35 cellular contexts compared by ENCODE assay signal in the genomic region with DNA sequence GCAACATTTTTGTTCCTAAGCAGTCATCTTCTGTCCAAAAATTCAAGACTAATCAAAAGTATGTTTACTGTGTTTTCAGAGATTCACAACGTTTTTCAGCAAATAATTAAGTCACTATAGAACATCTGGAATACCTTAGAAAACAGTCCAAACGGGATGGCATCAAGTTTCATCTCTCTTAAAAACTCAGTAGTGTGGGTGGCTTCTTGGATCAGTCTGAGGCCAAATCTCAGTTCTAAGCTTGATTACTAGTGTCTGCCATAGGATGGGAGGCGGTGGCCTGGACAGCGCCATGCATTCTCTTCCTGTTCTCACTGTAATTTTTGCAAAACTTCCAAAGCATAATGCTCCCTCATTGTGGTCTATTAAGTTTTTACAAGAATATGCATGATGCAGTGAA.
"Had no signal": no experiment of that assay in that cellular context is flagged by ENCODE, and none has a peak within 500 bp of the region (broad histone marks: within the 10 kb centered on the region; RNA-seq: fewer than 3 reads in every experiment).

No MANE protein-coding gene starts in this region.

- H3K36me3 ChIP-seq: brain microvascular endothelial cell, MG63 had no signal

- H3K27me3 ChIP-seq: brain microvascular endothelial cell, MG63, SJSA1 had no signal

- H3K27ac ChIP-seq: brain microvascular endothelial cell, SJSA1, VCaP had no signal

- H3K27ac Mint-ChIP-seq: activated B cell treated with CpG ODN at 0.5 μM for 24 hours; activated CD4-positive, alpha-beta memory T cell treated with anti-CD3 and anti-CD28 coated beads for 36 hours; activated naive CD4-positive, alpha-beta T cell treated with anti-CD3 and anti-CD28 coated beads for 36 hours; activated naive CD4-positive, alpha-beta T cell treated with anti-CD3 and anti-CD28 coated beads, Interleukin-2, amount 50 U/mL, for 72 hours; activated T-helper 1 cell treated with anti-CD3 and anti-CD28 coated beads, Interleukin-12 subunit alpha, Interleukin-12 subunit beta, Interleukin-2, Interleukin-4 antibody, amounts not matched to agents 30 ng/mL and 10 ng/mL and 1 ng/mL, durations not matched to agents 14 hours and 24 hours and 36 hours; T-cell; T-helper 17 cell had no signal

- H3K36me3 Mint-ChIP-seq: activated naive CD4-positive, alpha-beta T cell treated with anti-CD3 and anti-CD28 coated beads, Interleukin-2, amount 50 U/mL, for 72 hours had no signal

- H3K4me3 ChIP-seq: MG63, SJSA1 had no signal

- DNase-seq: activated B cell treated with CpG ODN at 0.5 μM for 24 hours; activated CD4-positive, alpha-beta memory T cell treated with anti-CD3 and anti-CD28 coated beads for 36 hours; activated CD4-positive, alpha-beta T cell treated with anti-CD3 and anti-CD28 coated beads for 4 hours; activated CD4-positive, alpha-beta T cell treated with anti-CD3 and anti-CD28 coated beads, Interleukin-2, amount 50 U/mL, for 1 hour; activated CD4-positive, CD25-positive, alpha-beta regulatory T cell treated with anti-CD3 and anti-CD28 coated beads, Interleukin-2, amount 50 U/mL, for 72 hours; activated CD8-positive, alpha-beta memory T cell treated with anti-CD3 and anti-CD28 coated beads, Interleukin-2, amount 50 U/mL, for 4 hours; activated gamma-delta T cell treated with Interleukin-2 at 50 U/mL for 16 hours; activated naive CD4-positive, alpha-beta T cell treated with anti-CD3 and anti-CD28 coated beads for 36 hours; activated T-cell treated with anti-CD3 and anti-CD28 coated beads for 4 hours; activated T-cell treated with anti-CD3 and anti-CD28 coated beads, Interleukin-2, amount 50 U/mL, for 4 hours; anterior cingulate cortex; brain microvascular endothelial cell; central memory CD4-positive, alpha-beta T cell; MG63; NCI-H1048; NCI-H1105 treated with DMSO at 0.1 percent for 48 hours; NCI-H1436; NCI-H1694; NCI-H1930; NCI-H2081 treated with DMSO at 0.1 percent for 48 hours; NCI-H226; NCI-H446 treated with DMSO at 0.1 percent for 48 hours; NCI-H524; NCI-H69; RPMI8226; SHP77 treated with DMSO at 0.1 percent for 48 hours; T-cell; T-helper 17 cell; T-helper 9 cell had no signal

- H3K27me3 Mint-ChIP-seq: activated B cell treated with CpG ODN at 0.5 μM for 24 hours had no signal

- ATAC-seq: activated naive CD4-positive, alpha-beta T cell treated with anti-CD3 and anti-CD28 coated beads, Interleukin-2, amount 50 U/mL, for 72 hours; activated T-cell treated with anti-CD3 and anti-CD28 coated beads, Interleukin-2, amount 50 U/mL, for 4 hours; Panc1; SK-N-SH treated with all-trans-retinoic acid at 6 μM for 48 hours; T-cell; T-helper 17 cell had no signal

- H3K9me3 Mint-ChIP-seq: activated B cell treated with CpG ODN at 0.5 μM for 24 hours; activated CD4-positive, alpha-beta memory T cell treated with anti-CD3 and anti-CD28 coated beads for 36 hours; activated naive CD4-positive, alpha-beta T cell treated with anti-CD3 and anti-CD28 coated beads for 36 hours; activated naive CD4-positive, alpha-beta T cell treated with anti-CD3 and anti-CD28 coated beads, Interleukin-2, amount 50 U/mL, for 72 hours; activated T-cell treated with anti-CD3 and anti-CD28 coated beads, Interleukin-2, amount 50 U/mL, for 4 hours; activated T-helper 1 cell treated with anti-CD3 and anti-CD28 coated beads, Interleukin-12 subunit alpha, Interleukin-12 subunit beta, Interleukin-2, Interleukin-4 antibody, amounts not matched to agents 30 ng/mL and 10 ng/mL and 1 ng/mL, durations not matched to agents 14 hours and 24 hours and 36 hours; T-cell had no signal

- H3K4me3 Mint-ChIP-seq: activated B cell treated with CpG ODN at 0.5 μM for 24 hours; activated CD4-positive, alpha-beta memory T cell treated with anti-CD3 and anti-CD28 coated beads for 36 hours; activated naive CD4-positive, alpha-beta T cell treated with anti-CD3 and anti-CD28 coated beads for 36 hours; activated T-cell treated with anti-CD3 and anti-CD28 coated beads, Interleukin-2, amount 50 U/mL, for 4 hours; activated T-helper 1 cell treated with anti-CD3 and anti-CD28 coated beads, Interleukin-12 subunit alpha, Interleukin-12 subunit beta, Interleukin-2, Interleukin-4 antibody, amounts not matched to agents 30 ng/mL and 10 ng/mL and 1 ng/mL, durations not matched to agents 14 hours and 24 hours and 36 hours; T-cell had no signal

- H3K9me3 ChIP-seq: MG63, SJSA1 had no signal
